Comparison of ENCODE assay signal across 6 cellular contexts in the genomic region with DNA sequence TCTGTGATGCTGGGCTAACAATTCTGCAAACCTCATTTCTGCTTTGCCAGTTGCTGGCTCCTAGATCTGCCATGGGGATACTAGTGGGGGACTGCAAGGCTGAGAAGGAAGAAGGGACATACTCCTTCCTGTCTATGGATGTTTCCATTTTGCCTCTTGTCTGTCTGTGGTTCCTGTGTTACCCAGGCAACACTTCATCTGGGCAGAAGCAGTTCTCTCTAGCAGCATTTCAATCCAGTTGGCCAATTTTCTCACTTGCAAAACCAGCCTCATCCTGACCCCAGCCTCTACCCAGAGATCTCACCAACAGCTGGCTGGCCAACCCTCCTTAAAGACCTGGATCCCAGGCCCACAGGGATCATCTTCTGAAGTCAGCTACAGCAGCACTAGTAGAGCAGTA.
"Had no signal": no experiment of that assay in that cellular context is flagged by ENCODE, and none has a peak within 500 bp of the region (broad histone marks: within the 10 kb centered on the region; RNA-seq: fewer than 3 reads in every experiment).

No MANE protein-coding gene starts in this region.

- ATAC-seq: GM23338, K562 had no signal

- H3K4me3 ChIP-seq: GM23338, K562 had no signal

- H3K27ac Mint-ChIP-seq: GM23338 had no signal

- DNase-seq: H9, HCEC 1CT, IMR-90, KG1 had no signal

- H3K9me3 Mint-ChIP-seq: GM23338 had no signal

- H3K4me3 Mint-ChIP-seq: GM23338, H9 had no signal
